In the genomic region with DNA sequence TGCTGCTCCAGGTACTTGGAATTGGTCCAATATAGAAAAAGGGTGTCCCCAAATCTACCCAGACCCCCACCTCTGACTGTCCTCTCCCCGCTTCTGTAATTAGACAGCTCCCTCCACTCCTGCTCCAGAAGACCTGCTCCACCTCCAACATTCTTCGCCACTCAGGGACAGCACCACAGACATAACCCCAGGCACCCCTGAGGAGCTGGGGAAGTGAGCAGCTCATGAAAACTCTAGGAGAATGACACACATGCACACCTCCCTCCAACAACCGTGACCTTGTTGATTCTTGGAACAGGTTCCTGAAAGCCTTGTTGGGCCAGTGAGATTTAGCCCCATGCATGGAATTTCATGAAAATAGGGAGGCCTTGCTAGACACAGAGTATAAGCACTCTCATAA, we compare ENCODE assay signal across 1 cellular context.
TF ChIP-seq lines count a peak whose summit lies in the region.

No MANE protein-coding gene starts in this region.

TF ChIP-seq in GM23338, 12 proteins besides CTCF, POLR2A, EP300 and RAD21 (continued from another document):
- TF ChIP-seq, protein P1, sequence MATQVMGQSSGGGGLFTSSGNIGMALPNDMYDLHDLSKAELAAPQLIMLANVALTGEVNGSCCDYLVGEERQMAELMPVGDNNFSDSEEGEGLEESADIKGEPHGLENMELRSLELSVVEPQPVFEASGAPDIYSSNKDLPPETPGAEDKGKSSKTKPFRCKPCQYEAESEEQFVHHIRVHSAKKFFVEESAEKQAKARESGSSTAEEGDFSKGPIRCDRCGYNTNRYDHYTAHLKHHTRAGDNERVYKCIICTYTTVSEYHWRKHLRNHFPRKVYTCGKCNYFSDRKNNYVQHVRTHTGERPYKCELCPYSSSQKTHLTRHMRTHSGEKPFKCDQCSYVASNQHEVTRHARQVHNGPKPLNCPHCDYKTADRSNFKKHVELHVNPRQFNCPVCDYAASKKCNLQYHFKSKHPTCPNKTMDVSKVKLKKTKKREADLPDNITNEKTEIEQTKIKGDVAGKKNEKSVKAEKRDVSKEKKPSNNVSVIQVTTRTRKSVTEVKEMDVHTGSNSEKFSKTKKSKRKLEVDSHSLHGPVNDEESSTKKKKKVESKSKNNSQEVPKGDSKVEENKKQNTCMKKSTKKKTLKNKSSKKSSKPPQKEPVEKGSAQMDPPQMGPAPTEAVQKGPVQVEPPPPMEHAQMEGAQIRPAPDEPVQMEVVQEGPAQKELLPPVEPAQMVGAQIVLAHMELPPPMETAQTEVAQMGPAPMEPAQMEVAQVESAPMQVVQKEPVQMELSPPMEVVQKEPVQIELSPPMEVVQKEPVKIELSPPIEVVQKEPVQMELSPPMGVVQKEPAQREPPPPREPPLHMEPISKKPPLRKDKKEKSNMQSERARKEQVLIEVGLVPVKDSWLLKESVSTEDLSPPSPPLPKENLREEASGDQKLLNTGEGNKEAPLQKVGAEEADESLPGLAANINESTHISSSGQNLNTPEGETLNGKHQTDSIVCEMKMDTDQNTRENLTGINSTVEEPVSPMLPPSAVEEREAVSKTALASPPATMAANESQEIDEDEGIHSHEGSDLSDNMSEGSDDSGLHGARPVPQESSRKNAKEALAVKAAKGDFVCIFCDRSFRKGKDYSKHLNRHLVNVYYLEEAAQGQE (IDR thresholded peaks at IDR 0.05; ENCODE audit: unreplicated experiment): no peak
